8 cellular contexts compared by ENCODE assay signal in the genomic region with DNA sequence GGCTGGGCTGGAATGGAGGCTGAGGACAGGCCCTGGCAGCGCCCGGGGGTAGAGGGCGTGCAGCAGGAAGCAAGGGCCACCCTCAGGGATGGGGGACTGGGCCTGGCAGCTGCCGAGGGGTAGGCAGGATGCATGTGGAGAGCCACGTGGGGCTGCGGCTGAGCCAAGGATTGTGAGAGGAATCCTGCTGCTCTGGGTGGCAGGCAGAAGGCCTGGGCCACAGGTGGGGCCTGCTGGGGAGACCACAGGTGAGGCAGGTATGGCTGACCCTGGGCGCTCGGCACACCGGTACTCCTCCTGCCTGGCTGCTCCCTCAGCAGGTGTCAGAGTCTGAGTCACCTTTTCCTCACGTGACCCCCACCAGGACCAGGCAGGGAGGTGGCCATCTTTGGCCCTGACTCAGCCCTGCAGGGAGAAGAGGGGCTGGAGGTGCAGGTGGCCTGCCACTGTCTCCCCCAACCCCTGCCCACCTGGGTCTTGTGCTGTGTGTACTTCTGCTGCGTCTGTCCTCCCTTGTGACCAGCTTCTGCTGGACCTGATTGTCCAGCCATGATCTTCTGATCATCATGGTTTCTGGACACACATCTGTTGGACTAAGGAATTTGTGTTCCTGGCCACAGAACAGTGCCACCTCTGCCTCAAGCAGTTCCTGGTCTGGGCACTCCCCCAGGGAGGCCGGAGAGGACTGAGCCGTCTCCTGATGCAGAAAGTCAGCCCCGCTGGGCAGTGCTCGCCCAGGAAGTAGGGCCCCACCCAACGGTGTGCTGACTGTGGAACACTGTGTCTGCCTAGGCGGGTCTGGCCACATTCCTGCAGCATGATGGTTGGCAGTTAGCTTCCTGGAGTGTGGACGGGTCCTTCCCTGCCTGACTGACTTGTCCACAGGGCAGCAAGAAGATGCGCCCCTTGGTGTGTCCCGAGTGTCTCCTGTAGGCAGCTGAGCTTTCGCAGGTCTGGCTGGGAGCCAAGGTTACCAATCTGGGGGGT. TPM values are rescaled to one million over a fixed set of nuclear protein-coding genes. Genes with fewer than 3 reads are reported as not detected.
A peak's percentile ranks its signal among the peaks of the same experiment; 100 is the strongest.
DNase-seq lines count a peak whose midpoint lies in the region; ATAC-seq, FAIRE-seq and TF ChIP-seq lines count a peak whose summit lies in the region.

No MANE protein-coding gene starts in this region.

- H3K9me3 ChIP-seq in keratinocyte (ENCODE audit: control insufficient read depth, low read depth, low read length) (no peaks in the 10 kb centered on the region), suprapubic skin (no peaks in the 10 kb centered on the region)

- peak overlapping the region; percentile 7 for H3K27ac Mint-ChIP-seq in activated naive CD8-positive, alpha-beta T cell treated with anti-CD3 and anti-CD28 coated beads, Interleukin-2, amount 10 ng/mL, durations not matched to agents 7 days and 5 days
- H3K27ac Mint-ChIP-seq in glutamatergic neuron (ENCODE audit: unreplicated experiment): no peak overlapping the region

- H3K27me3 Mint-ChIP-seq in activated naive CD8-positive, alpha-beta T cell treated with anti-CD3 and anti-CD28 coated beads, Interleukin-2, amount 10 ng/mL, durations not matched to agents 7 days and 5 days: no peaks in the 10 kb centered on the region
- H3K27me3 Mint-ChIP-seq in glutamatergic neuron (ENCODE audit: unreplicated experiment): peaks cover 5% of the 10 kb centered on the region

- H3K27me3 ChIP-seq in keratinocyte (ENCODE audit: control insufficient read depth, extremely low read depth, insufficient read depth, low read length): no peaks in the 10 kb centered on the region
- H3K27me3 ChIP-seq in suprapubic skin: no peaks in the 10 kb centered on the region

- POLR2A ChIA-PET in activated naive CD8-positive, alpha-beta T cell treated with anti-CD3 and anti-CD28 coated beads, Interleukin-2, amount 10 ng/mL, durations not matched to agents 7 days and 5 days (lab: Charles Lee): no interaction called here

- no peak for TF ChIP-seq POLR2A in suprapubic skin (IDR thresholded peaks at IDR 0.05)

- peak overlapping the region; percentile 96 for H3K9ac ChIP-seq in keratinocyte (ENCODE audit: control insufficient read depth, extremely low read depth, insufficient read depth, low read length)

- no peaks in the 10 kb centered on the region for H3K9me1 ChIP-seq in keratinocyte (ENCODE audit: control insufficient read depth, extremely low read depth, insufficient read depth, low read length)

- H3K4me1 ChIP-seq in keratinocyte (ENCODE audit: control insufficient read depth, extremely low read depth, insufficient read depth, low read length) (peaks cover 42% of the 10 kb centered on the region), suprapubic skin (peaks cover 64% of the 10 kb centered on the region)

- WGBS in suprapubic skin: 21% methylated on average over 12 of the region's 21 CpGs

- peak; percentile 23 for ATAC-seq in activated naive CD8-positive, alpha-beta T cell treated with anti-CD3 and anti-CD28 coated beads, Interleukin-2, amount 10 ng/mL, durations not matched to agents 7 days and 5 days (ENCODE audit: low read depth)
- no peak for ATAC-seq in GM19351 (IDR thresholded peaks at IDR 0.05; ENCODE audit: unreplicated experiment)

- no peak overlapping the region for H3K4me3 Mint-ChIP-seq in activated naive CD8-positive, alpha-beta T cell treated with anti-CD3 and anti-CD28 coated beads, Interleukin-2, amount 10 ng/mL, durations not matched to agents 7 days and 5 days
- H3K4me3 Mint-ChIP-seq in glutamatergic neuron (ENCODE audit: unreplicated experiment): no peak overlapping the region

- H3K36me3 Mint-ChIP-seq in activated naive CD8-positive, alpha-beta T cell treated with anti-CD3 and anti-CD28 coated beads, Interleukin-2, amount 10 ng/mL, durations not matched to agents 7 days and 5 days: no peaks in the 10 kb centered on the region
- no peaks in the 10 kb centered on the region for H3K36me3 Mint-ChIP-seq in glutamatergic neuron (ENCODE audit: unreplicated experiment)

- TF ChIP-seq CTCF in keratinocyte (optimal IDR thresholded peaks at IDR 0.05 in 1 of 3, IDR thresholded peaks at IDR 0.05 in 1 of 3, conservative IDR thresholded peaks at IDR 0.05 in 1 of 3; ENCODE audit: extremely low read depth in 1 of 3, insufficient read depth in 2 of 3, low read length in 3 of 3) (no peak), suprapubic skin (IDR thresholded peaks at IDR 0.05) (no peak), glutamatergic neuron (IDR thresholded peaks at IDR 0.05; ENCODE audit: partially characterized antibody, unreplicated experiment) (no peak)

- no peaks in the 10 kb centered on the region for H4K20me1 ChIP-seq in keratinocyte (ENCODE audit: control insufficient read depth, extremely low read depth, insufficient read depth, low read length)

- H3K27ac ChIP-seq in keratinocyte (ENCODE audit: control insufficient read depth, insufficient read depth, low read length): peak overlapping the region; percentile 100
- peak overlapping the region; percentile 85 for H3K27ac ChIP-seq in suprapubic skin

- dilution Hi-C loops in keratinocyte (cut with MboI; ENCODE audit: extremely low pct_ligation_motif_present, low sequenced_read_pairs): no loop called here

- no peak for TF ChIP-seq EP300 in suprapubic skin (IDR thresholded peaks at IDR 0.05)

- peak overlapping the region; percentile 99 for H3K4me2 ChIP-seq in keratinocyte (ENCODE audit: control insufficient read depth, extremely low read depth, insufficient read depth, low read depth, low read length)

- peaks cover 6% of the 10 kb centered on the region for H3K4me1 Mint-ChIP-seq in activated naive CD8-positive, alpha-beta T cell treated with anti-CD3 and anti-CD28 coated beads, Interleukin-2, amount 10 ng/mL, durations not matched to agents 7 days and 5 days
- H3K4me1 Mint-ChIP-seq in glutamatergic neuron (ENCODE audit: low read depth, unreplicated experiment): peaks cover 4% of the 10 kb centered on the region

- peaks cover 12 to 23% of the 10 kb centered on the region in 2 experiments for H3K36me3 ChIP-seq in keratinocyte (ENCODE audit: control insufficient read depth in 2 of 2, extremely low read depth in 1 of 2, insufficient read depth in 2 of 2, low read length in 2 of 2)
- H3K36me3 ChIP-seq in suprapubic skin: peaks cover 24% of the 10 kb centered on the region

- DNase-seq in GM03348 (ENCODE audit: low spot score) (peak; percentile 82), NCI-H2107 treated with DMSO at 0.1 percent for 48 hours (lab: John Stamatoyannopoulos, UW; ENCODE audit: unreplicated experiment) (peak; percentile 49), keratinocyte (ENCODE audit: low read depth, low spot score) (peak; percentile 94), suprapubic skin (ENCODE audit: low spot score in 2 of 2) (peak in 1 of 2 donors; percentile 86), glutamatergic neuron (no peak), NCI-H2227 (lab: John Stamatoyannopoulos, UW; ENCODE audit: unreplicated experiment) (no peak)
- DNase-seq in activated naive CD8-positive, alpha-beta T cell treated with anti-CD3 and anti-CD28 coated beads, Interleukin-2, amount 10 ng/mL, durations not matched to agents 7 days and 5 days: no peak

- H2AFZ ChIP-seq in keratinocyte (ENCODE audit: control insufficient read depth, low read length): peak overlapping the region; percentile 64

- H3K9me3 Mint-ChIP-seq in activated naive CD8-positive, alpha-beta T cell treated with anti-CD3 and anti-CD28 coated beads, Interleukin-2, amount 10 ng/mL, durations not matched to agents 7 days and 5 days: no peaks in the 10 kb centered on the region
- H3K9me3 Mint-ChIP-seq in glutamatergic neuron (ENCODE audit: unreplicated experiment): peaks cover 5% of the 10 kb centered on the region

- H3K79me2 ChIP-seq in keratinocyte (ENCODE audit: control insufficient read depth, insufficient read depth, low read length): peaks cover 68% of the 10 kb centered on the region

- peak; percentile 99 for FAIRE-seq in keratinocyte (lab: Jason Lieb, UNC)

- peak overlapping the region; percentile 42 to 76 (median 62) for H3K4me3 ChIP-seq in keratinocyte (ENCODE audit: control insufficient read depth in 2 of 3, extremely low read depth in 1 of 3, insufficient read depth in 2 of 3, low read depth in 1 of 3, low read length in 3 of 3)
- H3K4me3 ChIP-seq in suprapubic skin: peak overlapping the region; percentile 1

RNA-seq across cellular contexts. Expression of gene ARRDC1, which starts 6.4 kb away (rescaled TPM):
- total RNA-seq in activated naive CD8-positive, alpha-beta T cell treated with anti-CD3 and anti-CD28 coated beads, Interleukin-2, amount 10 ng/mL, durations not matched to agents 7 days and 5 days: 10 to 100 TPM; 62.8 to 64.6 TPM
- polyA plus RNA-seq in keratinocyte: 94.7 to 163 TPM (median 102 TPM) in 3 replicates
- 109 TPM for polyA plus RNA-seq in keratinocyte (2011; ENCODE audit: low read depth)
- polyA plus RNA-seq in keratinocyte (2011; cell fraction: cytosol; rRNA removed): 66.6 and 112 TPM in 2 replicates
- 352 and 475 TPM in 2 replicates for polyA plus RNA-seq in keratinocyte (2011; cell fraction: nucleus; rRNA removed)
- polyA plus RNA-seq in keratinocyte (2012; ENCODE audit: low replicate concordance): 76.1 and 101 TPM in 2 replicates
- 102 to 286 TPM (median 125 TPM) in 3 replicates for polyA minus RNA-seq in keratinocyte
- 104 TPM for polyA minus RNA-seq in keratinocyte (2011; cell fraction: cytosol; rRNA and poly(A)+ RNA removed)
- 120 and 135 TPM in 2 replicates for polyA minus RNA-seq in keratinocyte (2011; cell fraction: nucleus; rRNA and poly(A)+ RNA removed)
- 100 to 1,000 TPM in 1 of 4 donors, 10 to 100 TPM in 3; 79.2 to 143 (median 85.8) TPM for total RNA-seq in suprapubic skin
- 22.5 TPM for total RNA-seq in glutamatergic neuron (ENCODE audit: unreplicated experiment)

RNA-seq across cellular contexts. Expression of gene EHMT1, which starts 6.9 kb away (rescaled TPM):
- 100 to 1,000 TPM; 111 to 118 TPM for total RNA-seq in activated naive CD8-positive, alpha-beta T cell treated with anti-CD3 and anti-CD28 coated beads, Interleukin-2, amount 10 ng/mL, durations not matched to agents 7 days and 5 days
- 25.4 to 34.0 TPM (median 25.9 TPM) in 3 replicates for polyA plus RNA-seq in keratinocyte
- polyA plus RNA-seq in keratinocyte (2011; ENCODE audit: low read depth): 51.6 TPM
- polyA plus RNA-seq in keratinocyte (2011; cell fraction: cytosol; rRNA removed): 16.1 and 29.6 TPM in 2 replicates
- polyA plus RNA-seq in keratinocyte (2011; cell fraction: nucleus; rRNA removed): 50.8 and 71.4 TPM in 2 replicates
- 21.1 and 37.2 TPM in 2 replicates for polyA plus RNA-seq in keratinocyte (2012; ENCODE audit: low replicate concordance)
- polyA minus RNA-seq in keratinocyte: 42.0 to 105 TPM (median 52.4 TPM) in 3 replicates
- polyA minus RNA-seq in keratinocyte (2011; cell fraction: cytosol; rRNA and poly(A)+ RNA removed): 43.7 TPM
- 61.2 and 82.5 TPM in 2 replicates for polyA minus RNA-seq in keratinocyte (2011; cell fraction: nucleus; rRNA and poly(A)+ RNA removed)
- total RNA-seq in suprapubic skin: 100 to 1,000 TPM in 1 of 4 donors, 10 to 100 TPM in 3; 77.1 to 149 (median 86.6) TPM
- total RNA-seq in glutamatergic neuron (ENCODE audit: unreplicated experiment): 162 TPM

RNA-seq across cellular contexts. Expression of gene ZMYND19, which starts 21.6 kb away (rescaled TPM):
- total RNA-seq in activated naive CD8-positive, alpha-beta T cell treated with anti-CD3 and anti-CD28 coated beads, Interleukin-2, amount 10 ng/mL, durations not matched to agents 7 days and 5 days: 10 to 100 TPM; 31.3 to 33.0 TPM
- 25.8 to 28.1 TPM (median 27.8 TPM) in 3 replicates for polyA plus RNA-seq in keratinocyte
- polyA plus RNA-seq in keratinocyte (2011; ENCODE audit: low read depth): 19.0 TPM
- 13.6 and 24.5 TPM in 2 replicates for polyA plus RNA-seq in keratinocyte (2011; cell fraction: cytosol; rRNA removed)
- polyA plus RNA-seq in keratinocyte (2011; cell fraction: nucleus; rRNA removed): 27.6 and 29.4 TPM in 2 replicates
- polyA plus RNA-seq in keratinocyte (2012; ENCODE audit: low replicate concordance): 27.3 and 30.2 TPM in 2 replicates
- 9.5 to 21.9 TPM (median 11.2 TPM) in 3 replicates for polyA minus RNA-seq in keratinocyte
- polyA minus RNA-seq in keratinocyte (2011; cell fraction: cytosol; rRNA and poly(A)+ RNA removed): 17.8 TPM
- polyA minus RNA-seq in keratinocyte (2011; cell fraction: nucleus; rRNA and poly(A)+ RNA removed): 7.1 and 7.8 TPM in 2 replicates
- total RNA-seq in suprapubic skin (10 to 100 TPM; 19.2 to 39.4 (median 28.3) TPM), glutamatergic neuron (ENCODE audit: unreplicated experiment) (33.9 TPM)

RNA-seq across cellular contexts. Expression of gene DPH7, which starts 33.2 kb away (rescaled TPM):
- 10 to 100 TPM; 49.1 to 49.2 TPM for total RNA-seq in activated naive CD8-positive, alpha-beta T cell treated with anti-CD3 and anti-CD28 coated beads, Interleukin-2, amount 10 ng/mL, durations not matched to agents 7 days and 5 days
- 25.3 to 32.4 TPM (median 26.2 TPM) in 3 replicates for polyA plus RNA-seq in keratinocyte
- polyA plus RNA-seq in keratinocyte (2011; ENCODE audit: low read depth): 20.2 TPM
- 16.1 and 19.9 TPM in 2 replicates for polyA plus RNA-seq in keratinocyte (2011; cell fraction: cytosol; rRNA removed)
- 68.3 and 79.1 TPM in 2 replicates for polyA plus RNA-seq in keratinocyte (2011; cell fraction: nucleus; rRNA removed)
- 16.9 and 26.9 TPM in 2 replicates for polyA plus RNA-seq in keratinocyte (2012; ENCODE audit: low replicate concordance)
- polyA minus RNA-seq in keratinocyte: 17.8 to 19.1 TPM (median 19.0 TPM) in 3 replicates
- 13.0 TPM for polyA minus RNA-seq in keratinocyte (2011; cell fraction: cytosol; rRNA and poly(A)+ RNA removed)
- 15.3 and 20.4 TPM in 2 replicates for polyA minus RNA-seq in keratinocyte (2011; cell fraction: nucleus; rRNA and poly(A)+ RNA removed)
- total RNA-seq in suprapubic skin: 10 to 100 TPM; 26.8 to 64.8 (median 34.1) TPM
- 64.6 TPM for total RNA-seq in glutamatergic neuron (ENCODE audit: unreplicated experiment)

Comparison
In these comparisons a context has a peak if more than half of its experiments do, and no peak if none do; other contexts are left out.
1. DNase-seq: peak in GM03348 (single experiment), NCI-H2107 treated with DMSO at 0.1 percent for 48 hours (single experiment) and keratinocyte (single experiment); none in activated naive CD8-positive, alpha-beta T cell treated with anti-CD3 and anti-CD28 coated beads, Interleukin-2, amount 10 ng/mL, durations not matched to agents 7 days and 5 days (single experiment), glutamatergic neuron (single experiment) and NCI-H2227 (single experiment).